ENCODE assay signal across 8 cellular contexts in the genomic region with DNA sequence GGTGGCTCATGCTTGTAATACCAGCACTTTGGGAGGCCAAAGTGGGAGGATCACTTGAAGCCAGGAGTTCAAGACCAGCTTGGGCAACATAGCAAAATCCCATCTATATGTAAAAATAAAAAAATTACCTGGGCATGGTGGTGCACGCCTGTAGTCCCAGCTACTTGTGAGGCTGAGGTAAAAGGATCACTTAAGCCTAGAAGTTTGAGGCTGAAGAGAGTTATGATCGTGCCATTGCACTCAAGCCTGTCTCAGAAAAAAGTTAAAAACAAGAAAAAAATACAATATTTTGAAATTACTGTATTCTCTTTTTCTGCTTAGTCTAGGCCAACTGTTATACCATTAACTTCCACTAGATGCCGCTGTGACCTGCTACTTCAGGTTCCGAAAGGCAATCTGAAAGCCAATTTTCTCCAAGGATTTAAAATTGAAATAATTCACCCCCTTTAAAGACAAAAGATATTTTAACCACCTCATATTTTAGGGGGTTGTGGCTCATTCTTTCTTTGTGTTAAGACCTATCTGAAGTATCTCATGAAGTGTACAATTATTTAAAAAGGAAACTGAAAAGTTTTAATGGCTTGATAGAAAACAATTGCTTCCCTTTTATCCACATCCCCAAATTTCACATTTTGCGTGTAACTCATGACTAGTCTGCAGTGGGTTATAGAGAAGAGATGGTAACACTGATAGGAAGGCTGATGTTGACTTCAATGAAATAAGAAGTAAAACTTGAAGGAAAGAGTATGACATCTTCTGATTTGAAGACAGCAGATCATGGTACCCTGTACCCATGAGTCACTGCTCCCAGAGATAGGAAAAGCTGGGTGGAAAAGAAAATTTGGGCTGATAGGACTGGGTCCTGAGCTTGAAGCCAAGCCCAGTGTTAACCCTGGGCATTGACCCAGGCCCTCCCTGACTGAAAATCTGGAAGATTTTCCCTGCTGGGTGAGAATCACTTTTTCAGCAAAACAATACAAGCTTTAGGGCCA. TPM values are rescaled to one million over a fixed set of nuclear protein-coding genes. Genes with fewer than 3 reads are reported as not detected.
A peak's percentile ranks its signal among the peaks of the same experiment; 100 is the strongest.
DNase-seq lines count a peak whose midpoint lies in the region; ATAC-seq, FAIRE-seq and TF ChIP-seq lines count a peak whose summit lies in the region.

No MANE protein-coding gene starts in this region.

- H3K4me1 ChIP-seq in psoas muscle, result no peaks in the 10 kb centered on the region

- intact Hi-C loops in activated CD8-positive, alpha-beta T cell treated with anti-CD3 and anti-CD28 coated beads for 36 hours (cut with micrococcal nuclease), result loop anchor here (5.0 kb wide), 2 partner anchors 83 to 423 kb away; no protein-coding TSS in a partner anchor
- intact Hi-C loops in psoas muscle (cut with DNase I), result loop anchor here in 1 of 2 donors (5.0 kb wide), 1 partner anchor 423 kb away; no protein-coding TSS in a partner anchor

- no peaks in the 10 kb centered on the region for H3K36me3 Mint-ChIP-seq in activated CD8-positive, alpha-beta T cell treated with anti-CD3 and anti-CD28 coated beads for 36 hours (ENCODE audit: low read depth)

- no peak for ATAC-seq in activated CD8-positive, alpha-beta T cell treated with anti-CD3 and anti-CD28 coated beads for 36 hours
- peak in 3 of 4 donors; percentile 11 to 57 (median 48) for ATAC-seq in psoas muscle

- peak; percentile 96 for TF ChIP-seq CTCF in activated CD8-positive, alpha-beta T cell treated with anti-CD3 and anti-CD28 coated beads for 36 hours (IDR thresholded peaks at IDR 0.05)
- TF ChIP-seq CTCF in psoas muscle (IDR thresholded peaks at IDR 0.05), result peak; percentile 92

- H3K27me3 ChIP-seq in psoas muscle (ENCODE audit: insufficient read depth in 3 of 3, low read length in 2 of 3), result no peaks in the 10 kb centered on the region

- no peaks in the 10 kb centered on the region for H3K4me1 Mint-ChIP-seq in activated CD8-positive, alpha-beta T cell treated with anti-CD3 and anti-CD28 coated beads for 36 hours (ENCODE audit: low read depth)

- no peak overlapping the region for H3K4me3 ChIP-seq in psoas muscle

- H3K4me3 Mint-ChIP-seq in activated CD8-positive, alpha-beta T cell treated with anti-CD3 and anti-CD28 coated beads for 36 hours, result no peak overlapping the region

- CTCF ChIA-PET in activated CD8-positive, alpha-beta T cell treated with anti-CD3 and anti-CD28 coated beads for 36 hours (lab: Charles Lee), result interaction anchor here (0.7 to 4.3 kb wide), 14 partner anchors 11 to 435 kb away, joined by 3 to 20 read pairs (median 4); no protein-coding TSS in a partner anchor

- POLR2A ChIA-PET in activated CD8-positive, alpha-beta T cell treated with anti-CD3 and anti-CD28 coated beads for 36 hours (lab: Charles Lee), result no interaction called here

- no peak overlapping the region for H3K27ac ChIP-seq in psoas muscle

- peak; percentile 89 for FAIRE-seq in A204.1 (lab: Jason Lieb, UNC)

- H3K27ac Mint-ChIP-seq in activated CD8-positive, alpha-beta T cell treated with anti-CD3 and anti-CD28 coated beads for 36 hours, result no peak overlapping the region

- no peaks in the 10 kb centered on the region for H3K27me3 Mint-ChIP-seq in activated CD8-positive, alpha-beta T cell treated with anti-CD3 and anti-CD28 coated beads for 36 hours

- 31 to 40% (median 34%) methylated on average over 5 of the region's 5 CpGs for WGBS in psoas muscle, 3 donors

- H3K9me3 Mint-ChIP-seq in activated CD8-positive, alpha-beta T cell treated with anti-CD3 and anti-CD28 coated beads for 36 hours, result no peaks in the 10 kb centered on the region

- DNase-seq in EL (peak; percentile 38), NCI-H1694 (lab: John Stamatoyannopoulos, UW) (peak; percentile 48), foreskin melanocyte (peak; percentile 11), psoas muscle (no peak), epidermal melanocyte (ENCODE audit: insufficient read length, low spot score) (no peak), NCI-H226 (no peak)
- peak; percentile 52 for DNase-seq in activated CD8-positive, alpha-beta T cell treated with anti-CD3 and anti-CD28 coated beads for 36 hours

- no peaks in the 10 kb centered on the region for H3K36me3 ChIP-seq in psoas muscle (ENCODE audit: insufficient read depth in 1 of 2, low read depth in 1 of 2)

- H3K9me3 ChIP-seq in psoas muscle, result no peaks in the 10 kb centered on the region

RNA-seq across cellular contexts. Expression of a gene that starts 24.4 kb away (rescaled TPM):
- not detected for total RNA-seq in activated CD8-positive, alpha-beta T cell treated with anti-CD3 and anti-CD28 coated beads for 36 hours
- not detected for total RNA-seq in psoas muscle
- polyA plus RNA-seq in psoas muscle, result under 1 TPM; 0.04 to 0.31 (median 0.07) TPM

Comparison
In these comparisons a context has a peak if more than half of its experiments do, and no peak if none do; other contexts are left out.
1. DNase-seq: peak in EL (single experiment), NCI-H1694 (single experiment), activated CD8-positive, alpha-beta T cell treated with anti-CD3 and anti-CD28 coated beads for 36 hours (single experiment) and foreskin melanocyte (single experiment); none in psoas muscle (0 of 2), epidermal melanocyte (single experiment) and NCI-H226 (single experiment).